9 cellular contexts compared by ENCODE assay signal in the genomic region with DNA sequence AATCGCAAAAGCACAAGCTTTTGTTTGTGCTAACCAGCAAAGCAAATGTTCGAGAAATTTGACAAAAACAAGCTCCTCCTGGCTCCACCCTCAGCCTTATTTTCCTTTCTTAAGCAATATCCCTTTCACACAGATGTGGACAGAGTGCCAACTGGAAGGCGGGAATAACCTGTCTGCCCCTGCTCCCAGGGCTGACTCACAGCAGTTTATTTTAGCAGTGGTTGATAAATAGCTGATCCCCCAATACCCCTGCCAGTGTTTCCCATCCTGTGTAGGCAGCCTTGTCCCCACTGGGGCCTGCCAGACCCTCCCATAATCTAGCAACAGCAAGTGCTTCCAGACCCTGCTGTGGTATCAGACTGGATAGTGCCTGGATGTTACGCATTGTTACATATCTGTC. TPM values are rescaled to one million over a fixed set of nuclear protein-coding genes. Genes with fewer than 3 reads are reported as not detected.
DNase-seq lines count a peak whose midpoint lies in the region; ATAC-seq and TF ChIP-seq lines count a peak whose summit lies in the region.
"Had no signal": no experiment of that assay in that cellular context is flagged by ENCODE, and none has a peak within 500 bp of the region (broad histone marks: within the 10 kb centered on the region; RNA-seq: fewer than 3 reads in every experiment).

No MANE protein-coding gene starts in this region.

- H3K4me1 Mint-ChIP-seq in osteocyte (ENCODE audit: unreplicated experiment), result peaks cover 66% of the 10 kb centered on the region

- no peaks in the 10 kb centered on the region for H3K27me3 Mint-ChIP-seq in osteocyte (ENCODE audit: unreplicated experiment)

- no peak overlapping the region for H3K9ac ChIP-seq in SK-N-MC (ENCODE audit: insufficient read length)

- peaks cover 2% of the 10 kb centered on the region for H3K36me3 Mint-ChIP-seq in osteocyte (ENCODE audit: unreplicated experiment)

- no peaks in the 10 kb centered on the region for H3K9me3 Mint-ChIP-seq in osteocyte (ENCODE audit: unreplicated experiment)

- peak overlapping the region; percentile 97 for H3K27ac Mint-ChIP-seq in osteocyte (ENCODE audit: unreplicated experiment)

- H3K4me3 ChIP-seq in AG09309 (ENCODE audit: control insufficient read depth, low read depth, low read length), result no peak overlapping the region
- no peak overlapping the region for H3K4me3 ChIP-seq in SK-N-MC
- no peak overlapping the region for H3K4me3 ChIP-seq in foreskin fibroblast (ENCODE audit: low read depth in 1 of 2, low read length in 2 of 2)

- H3K9me3 ChIP-seq in SK-N-MC (ENCODE audit: low read depth, low read length), result no peaks in the 10 kb centered on the region

- ATAC-seq in HG03521 (IDR thresholded peaks at IDR 0.05; ENCODE audit: unreplicated experiment), result no peak

- H3K27ac ChIP-seq in SK-N-MC, result peak overlapping the region; percentile 6; the same call in 1 of the 2 replicates

- H3K4me3 Mint-ChIP-seq in osteocyte (ENCODE audit: unreplicated experiment), result peak overlapping the region; percentile 47

- H3K36me3 ChIP-seq in SK-N-MC (ENCODE audit: insufficient read depth, low read length), result no peaks in the 10 kb centered on the region

- peak; percentile 63 for DNase-seq in AG09309 (ENCODE audit: low read depth)
- DNase-seq in SK-N-MC (ENCODE audit: low read depth, low spot score), result no peak
- peak; percentile 85 to 93 for DNase-seq in foreskin fibroblast
- DNase-seq in osteocyte (ENCODE audit: extremely low spot score, unreplicated experiment), result no peak
- DNase-seq in stimulated activated CD8-positive, alpha-beta memory T cell treated with anti-CD3 and anti-CD28 coated beads, Interleukin-4, amount 100 ng/mL, for 48 hours, result no peak
- DNase-seq in stimulated activated CD4-positive, alpha-beta T cell treated with anti-CD3 and anti-CD28 coated beads, Interleukin-2, amount 100 ng/mL, for 48 hours, result no peak
- DNase-seq in DMS53 treated with DMSO at 0.1 percent for 48 hours (lab: John Stamatoyannopoulos, UW; ENCODE audit: unreplicated experiment), result no peak
- DNase-seq: activated CD8-positive, alpha-beta memory T cell treated with anti-CD3 and anti-CD28 coated beads for 24 hours had no signal

- TF ChIP-seq CTCF in AG09309 (IDR thresholded peaks at IDR 0.05; ENCODE audit: control insufficient read depth, insufficient read depth, low read depth, low read length, missing control alignments) (no peak), foreskin fibroblast (IDR thresholded peaks at IDR 0.05; ENCODE audit: low read depth, low read length) (no peak), osteocyte (IDR thresholded peaks at IDR 0.05) (no peak)

RNA-seq across cellular contexts. Expression of gene PARVA, which starts 53.5 kb away (rescaled TPM):
- 144 and 148 TPM in 2 replicates for total RNA-seq in osteocyte

Comparison
In these comparisons a context has a peak if more than half of its experiments do, and no peak if none do; other contexts are left out.
1. DNase-seq: peak in AG09309 (single experiment) and foreskin fibroblast (2 of 2); none in SK-N-MC (single experiment), osteocyte (single experiment), stimulated activated CD8-positive, alpha-beta memory T cell treated with anti-CD3 and anti-CD28 coated beads, Interleukin-4, amount 100 ng/mL, for 48 hours (single experiment), stimulated activated CD4-positive, alpha-beta T cell treated with anti-CD3 and anti-CD28 coated beads, Interleukin-2, amount 100 ng/mL, for 48 hours (0 of 2) and DMS53 treated with DMSO at 0.1 percent for 48 hours (single experiment).